20 cellular contexts compared by ENCODE assay signal in genomic region chr1:206411321-206411720, GRCh38. TPM values are rescaled to one million over a fixed set of nuclear protein-coding genes. Genes with fewer than 3 reads are reported as not detected.
DNase-seq lines count a peak whose midpoint lies in the region; ATAC-seq, FAIRE-seq and TF ChIP-seq lines count a peak whose summit lies in the region.
"Had no signal": no experiment of that assay in that cellular context is flagged by ENCODE, and none has a peak within 500 bp of the region (broad histone marks: within the 10 kb centered on the region; RNA-seq: fewer than 3 reads in every experiment).

No MANE protein-coding gene starts in this region.

- 75% methylated on average over 3 of the region's 3 CpGs for WGBS in SK-N-SH (ENCODE audit: low lambda C conversion rate)

- H3F3A ChIP-seq in SK-N-SH (replicated peaks; ENCODE audit: insufficient read depth): peaks cover 12% of the 10 kb centered on the region

- TF ChIP-seq RAD21 in SK-N-SH (IDR thresholded peaks at IDR 0.05; ENCODE audit: low read length): no peak; the same call in 1 of the 2 replicates

- H3K4me3 ChIP-seq in SK-N-SH (ENCODE audit: low read depth in 2 of 2, low read length in 1 of 2) (no peak overlapping the region), H7 (ENCODE audit: insufficient read depth, low read depth, low read length) (no peak overlapping the region)
- H3K4me3 ChIP-seq: GM12878 had no signal

- ATAC-seq in SK-N-SH treated with all-trans-retinoic acid at 6 μM for 48 hours (no peak), memory B cell (ENCODE audit: low read depth) (no peak), HG03108 (IDR thresholded peaks at IDR 0.05; ENCODE audit: unreplicated experiment) (no peak)
- ATAC-seq: GM12878 had no signal

- TF ChIP-seq CTCF in SK-N-SH (IDR thresholded peaks at IDR 0.05): no peak

- no peaks in the 10 kb centered on the region for H3K9me3 Mint-ChIP-seq in memory B cell
- H3K9me3 Mint-ChIP-seq: CD4-positive, CD25-positive, alpha-beta regulatory T cell had no signal

- H3K27ac ChIP-seq in SK-N-SH (ENCODE audit: low read depth in 2 of 2, low read length in 1 of 2): no peak overlapping the region

- H3K4me1 Mint-ChIP-seq in memory B cell: peaks cover 3% of the 10 kb centered on the region

- H3K36me3 ChIP-seq in SK-N-SH (replicated peaks in 1 of 2; ENCODE audit: control insufficient read depth in 1 of 2, insufficient read depth in 2 of 2, low read length in 1 of 2) (peaks cover 14 to 23% of the 10 kb centered on the region in 2 experiments), H7 (replicated peaks; ENCODE audit: control insufficient read depth, insufficient read depth, low read length) (peaks cover 3% of the 10 kb centered on the region; the same call in 1 of the 2 replicates)

- H3K9me3 ChIP-seq in SK-N-SH: no peaks in the 10 kb centered on the region

- no peaks in the 10 kb centered on the region for H3K27me3 Mint-ChIP-seq in memory B cell
- H3K27me3 Mint-ChIP-seq: B cell; CD4-positive, CD25-positive, alpha-beta regulatory T cell had no signal

- H3K4me3 Mint-ChIP-seq in memory B cell: no peak overlapping the region
- H3K4me3 Mint-ChIP-seq: B cell; CD4-positive, CD25-positive, alpha-beta regulatory T cell had no signal

- peaks cover 6 to 24% of the 10 kb centered on the region in 2 experiments; a peak in 2 of 4 replicates for H3K4me1 ChIP-seq in SK-N-SH (ENCODE audit: control insufficient read depth in 1 of 2, insufficient read depth in 2 of 2, low read depth in 1 of 2, low read length in 1 of 2)

- H3K36me3 Mint-ChIP-seq in memory B cell: peaks cover 6% of the 10 kb centered on the region

- H3K79me2 ChIP-seq in SK-N-SH (ENCODE audit: insufficient read depth): no peaks in the 10 kb centered on the region

- H3K27me3 ChIP-seq in SK-N-SH (ENCODE audit: insufficient read depth) (no peaks in the 10 kb centered on the region), H7 (ENCODE audit: control insufficient read depth, insufficient read depth, low read length) (no peaks in the 10 kb centered on the region)

- DNase-seq in SK-N-SH: peak; percentile 57
- DNase-seq in NCI-H2171 (lab: John Stamatoyannopoulos, UW): peak; percentile 31
- DNase-seq in memory B cell (ENCODE audit: low spot score in 2 of 2): no peak
- DNase-seq in GM19239 (ENCODE audit: insufficient read length, low spot score): no peak
- DNase-seq in H7: no peak
- DNase-seq: CD4-positive, CD25-positive, alpha-beta regulatory T cell; COR-L47; DND-41; Karpas-422; MV-4-11; NCI-H187; NCI-H345; SHP77; T-helper 1 cell had no signal

- CTCF ChIA-PET in SK-N-SH (lab: Yijun Ruan, JAX): no interaction called here

- no peak for FAIRE-seq in GM19239 (lab: Jason Lieb, UNC)
- FAIRE-seq: A204.1, GM12878, H54 had no signal

- H3K27ac Mint-ChIP-seq in memory B cell: peak overlapping the region; percentile 25
- H3K27ac Mint-ChIP-seq: B cell had no signal

- H2AFZ ChIP-seq in SK-N-SH (ENCODE audit: low read depth): no peak overlapping the region

- no peak overlapping the region for H3K4me2 ChIP-seq in SK-N-SH

- TF ChIP-seq EP300 in SK-N-SH (IDR thresholded peaks at IDR 0.05; ENCODE audit: borderline replicate concordance in 1 of 2, low read depth in 1 of 2, low read length in 1 of 2): peak in 1 of 2 experiments; percentile 45; a peak in 2 of 4 replicates

- no peaks in the 10 kb centered on the region for H3K9me2 ChIP-seq in SK-N-SH

- H3K9ac ChIP-seq in SK-N-SH: no peak overlapping the region

- POLR2A ChIA-PET in SK-N-SH (lab: Yijun Ruan, JAX): no interaction called here

- H4K20me1 ChIP-seq in SK-N-SH (ENCODE audit: insufficient read depth): peaks cover 7% of the 10 kb centered on the region; the same call in 1 of the 2 replicates

TF ChIP-seq in SK-N-SH, 30 proteins besides CTCF, POLR2A, EP300 and RAD21:
- TF ChIP-seq REST (IDR thresholded peaks at IDR 0.05; ENCODE audit: low read depth, low read length): no peak
- TF ChIP-seq MXI1 (IDR thresholded peaks at IDR 0.05; ENCODE audit: low read depth, low read length): peak; percentile 88
- TF ChIP-seq YY1 (IDR thresholded peaks at IDR 0.05; ENCODE audit: low read depth): no peak
- peak; percentile 78 for TF ChIP-seq RCOR1 (IDR thresholded peaks at IDR 0.05; ENCODE audit: low read length)
- no peak for TF ChIP-seq TCF12 (IDR thresholded peaks at IDR 0.05)
- TF ChIP-seq FOXJ3 (CRISPR knock-in tag; IDR thresholded peaks at IDR 0.05): no peak

TF ChIP-seq in SK-N-SH treated with all-trans-retinoic acid at 6 μM for 48 hours, 23 proteins besides CTCF, POLR2A, EP300 and RAD21:
- TF ChIP-seq SNAI2 (CRISPR knock-in tag; IDR thresholded peaks at IDR 0.05) (no peak), PATZ1 (CRISPR knock-in tag; IDR thresholded peaks at IDR 0.05; ENCODE audit: borderline replicate concordance) (no peak), POU6F1 (CRISPR knock-in tag; IDR thresholded peaks at IDR 0.05; ENCODE audit: borderline replicate concordance, low read depth) (no peak), ZNF565 (CRISPR knock-in tag; conservative IDR thresholded peaks at IDR 0.05; ENCODE audit: low read depth) (no peak), ARNTL (CRISPR knock-in tag; IDR thresholded peaks at IDR 0.05; ENCODE audit: borderline replicate concordance, low read depth) (no peak), GLIS3 (CRISPR knock-in tag; IDR thresholded peaks at IDR 0.05) (no peak), ZNF70 (CRISPR knock-in tag; IDR thresholded peaks at IDR 0.05) (no peak), TOX (CRISPR knock-in tag; IDR thresholded peaks at IDR 0.05; ENCODE audit: borderline replicate concordance) (no peak)
TF ChIP-seq in SK-N-SH treated with all-trans-retinoic acid at 6 μM for 48 hours: peak in this region for 0.

RNA-seq across cellular contexts. Expression of gene IKBKE, which starts 59.0 kb away (rescaled TPM):
- polyA plus RNA-seq in SK-N-SH (2012; rRNA removed): 14.2 and 14.5 TPM in 2 replicates
- 6.8 and 10.4 TPM in 2 replicates for polyA plus RNA-seq in SK-N-SH (2012; cell fraction: cytosol; rRNA removed)
- polyA plus RNA-seq in SK-N-SH (2012; cell fraction: nucleus; rRNA removed): 20.5 and 32.0 TPM in 2 replicates
- 5.8 and 9.4 TPM in 2 replicates for total RNA-seq in H7 (2014; rRNA removed; shearing (Covaris generic))

Comparison
In these comparisons a context has a peak if more than half of its experiments do, and no peak if none do; other contexts are left out.
1. DNase-seq: peak in SK-N-SH (single experiment) and NCI-H2171 (single experiment); none in memory B cell (0 of 2), GM19239 (single experiment) and H7 (single experiment).